ENCODE assay signal across 14 cellular contexts in genomic region chr3:153835540-153835939, GRCh38.
A peak's percentile ranks its signal among the peaks of the same experiment; 100 is the strongest.
DNase-seq lines count a peak whose midpoint lies in the region; ATAC-seq and TF ChIP-seq lines count a peak whose summit lies in the region.
"Had no signal": no experiment of that assay in that cellular context is flagged by ENCODE, and none has a peak within 500 bp of the region (broad histone marks: within the 10 kb centered on the region; RNA-seq: fewer than 3 reads in every experiment).

No MANE protein-coding gene starts in this region.

- in situ Hi-C loops in KBM-7 (cut with MboI; ENCODE audit: low pct_unique_long_range_greater_than_20kb, low sequenced_read_pairs), result no loop called here

- peaks cover 5% of the 10 kb centered on the region for H3K27me3 Mint-ChIP-seq in activated naive CD8-positive, alpha-beta T cell treated with anti-CD3 and anti-CD28 coated beads for 36 hours

- H3K27me3 ChIP-seq in GM06990 (replicated peaks; ENCODE audit: control insufficient read depth, insufficient read depth, low read length) (no peaks in the 10 kb centered on the region), suprapubic skin (no peaks in the 10 kb centered on the region)
- H3K27me3 ChIP-seq: pancreas had no signal

- H3K4me1 ChIP-seq in suprapubic skin, result no peaks in the 10 kb centered on the region

- no peak for TF ChIP-seq EP300 in suprapubic skin (IDR thresholded peaks at IDR 0.05)

- WGBS in suprapubic skin, result 81% methylated on average over 3 of the region's 3 CpGs

- DNase-seq in GM06990 (ENCODE audit: extremely low read depth, insufficient read length) (no peak), epithelial cell of proximal tubule (ENCODE audit: low read depth) (no peak), KBM-7 (no peak), suprapubic skin (ENCODE audit: low spot score in 2 of 2) (no peak), medulla oblongata (ENCODE audit: extremely low spot score) (no peak)
- DNase-seq in activated naive CD8-positive, alpha-beta T cell treated with anti-CD3 and anti-CD28 coated beads for 36 hours, result no peak
- DNase-seq: central memory CD4-positive, alpha-beta T cell; DMS79 treated with DMSO at 0.1 percent for 48 hours; MV-4-11; NCI-H345; pancreas had no signal

- H3K4me1 Mint-ChIP-seq in activated naive CD8-positive, alpha-beta T cell treated with anti-CD3 and anti-CD28 coated beads for 36 hours, result no peaks in the 10 kb centered on the region
- H3K4me1 Mint-ChIP-seq: activated naive CD4-positive, alpha-beta T cell treated with anti-CD3 and anti-CD28 coated beads, Interleukin-2, amount 50 U/mL, for 24 hours had no signal

- H3K4me3 ChIP-seq in GM06990 (replicated peaks; ENCODE audit: low read depth, low read length), result no peak overlapping the region
- H3K4me3 ChIP-seq in epithelial cell of proximal tubule (ENCODE audit: low read depth, low read length), result no peak overlapping the region
- no peak overlapping the region for H3K4me3 ChIP-seq in suprapubic skin
- H3K4me3 ChIP-seq: pancreas had no signal

- H3K27ac Mint-ChIP-seq in activated naive CD8-positive, alpha-beta T cell treated with anti-CD3 and anti-CD28 coated beads for 36 hours, result no peak overlapping the region
- H3K27ac Mint-ChIP-seq: activated naive CD4-positive, alpha-beta T cell treated with anti-CD3 and anti-CD28 coated beads, Interleukin-2, amount 50 U/mL, for 24 hours had no signal

- no peaks in the 10 kb centered on the region for H3K9me3 Mint-ChIP-seq in activated naive CD8-positive, alpha-beta T cell treated with anti-CD3 and anti-CD28 coated beads for 36 hours
- H3K9me3 Mint-ChIP-seq: activated naive CD4-positive, alpha-beta T cell treated with anti-CD3 and anti-CD28 coated beads, Interleukin-2, amount 50 U/mL, for 24 hours had no signal

- no peaks in the 10 kb centered on the region for H3K9me3 ChIP-seq in suprapubic skin
- H3K9me3 ChIP-seq: pancreas had no signal

- H3K36me3 Mint-ChIP-seq in activated naive CD8-positive, alpha-beta T cell treated with anti-CD3 and anti-CD28 coated beads for 36 hours, result no peaks in the 10 kb centered on the region
- H3K36me3 Mint-ChIP-seq: activated naive CD4-positive, alpha-beta T cell treated with anti-CD3 and anti-CD28 coated beads, Interleukin-2, amount 50 U/mL, for 24 hours had no signal

- peak; percentile 32 for TF ChIP-seq CTCF in GM06990 (IDR thresholded peaks at IDR 0.05; ENCODE audit: insufficient read depth, low read length, poor library complexity, severe bottlenecking)
- TF ChIP-seq CTCF in epithelial cell of proximal tubule (conservative IDR thresholded peaks at IDR 0.05; ENCODE audit: low read depth, low read length), result peak; percentile 51
- TF ChIP-seq CTCF in suprapubic skin (IDR thresholded peaks at IDR 0.05), result no peak

- no peak for TF ChIP-seq POLR2A in suprapubic skin (IDR thresholded peaks at IDR 0.05)

- H3K36me3 ChIP-seq in GM06990 (ENCODE audit: control insufficient read depth, insufficient read depth, low read length) (no peaks in the 10 kb centered on the region), suprapubic skin (no peaks in the 10 kb centered on the region)
- H3K36me3 ChIP-seq: pancreas had no signal

- peak; percentile 60 for ATAC-seq in GM21381 (IDR thresholded peaks at IDR 0.05; ENCODE audit: unreplicated experiment)
- ATAC-seq in HG03196 (IDR thresholded peaks at IDR 0.05; ENCODE audit: unreplicated experiment), result peak; percentile 72
- ATAC-seq: pancreas had no signal

- H3K27ac ChIP-seq in suprapubic skin, result no peak overlapping the region
- H3K27ac ChIP-seq: pancreas had no signal

- H3K4me3 Mint-ChIP-seq in activated naive CD8-positive, alpha-beta T cell treated with anti-CD3 and anti-CD28 coated beads for 36 hours, result no peak overlapping the region
- H3K4me3 Mint-ChIP-seq: activated naive CD4-positive, alpha-beta T cell treated with anti-CD3 and anti-CD28 coated beads, Interleukin-2, amount 50 U/mL, for 24 hours had no signal

Comparison
In these comparisons a context has a peak if more than half of its experiments do, and no peak if none do; other contexts are left out.
1. CTCF ChIP-seq: peak in GM06990 (single experiment) and epithelial cell of proximal tubule (single experiment); none in suprapubic skin (0 of 2).